25 cellular contexts compared by ENCODE assay signal in genomic region chr13:80242728-80243427, GRCh38.
"Had no signal": no experiment of that assay in that cellular context is flagged by ENCODE, and none has a peak within 500 bp of the region (broad histone marks: within the 10 kb centered on the region; RNA-seq: fewer than 3 reads in every experiment).

No MANE protein-coding gene starts in this region.

- H3K36me3 ChIP-seq: esophagus squamous epithelium, thoracic aorta, WERI-Rb-1 had no signal

- H3K4me1 ChIP-seq: parathyroid adenoma, psoas muscle had no signal

- H3K27me3 ChIP-seq: esophagus squamous epithelium had no signal

- H3K9me3 ChIP-seq: esophagus squamous epithelium, psoas muscle, thoracic aorta had no signal

- FAIRE-seq: bronchial epithelial cell had no signal

- ATAC-seq: activated T-cell treated with anti-CD3 and anti-CD28 coated beads, Interleukin-2, amount 50 U/mL, for 4 hours; activated T-helper 17 cell treated with anti-CD3 and anti-CD28 coated beads, Interleukin-2, amount 50 U/mL, for 72 hours; left ventricle myocardium superior; naive thymus-derived CD8-positive, alpha-beta T cell; psoas muscle had no signal

- H3K4me3 ChIP-seq: esophagus squamous epithelium, psoas muscle, smooth muscle cell, thoracic aorta had no signal

- H3K27ac ChIP-seq: epithelial cell of prostate, esophagus squamous epithelium, parathyroid adenoma, psoas muscle, thoracic aorta, WERI-Rb-1 had no signal

- DNase-seq: activated CD4-positive, alpha-beta memory T cell treated with anti-CD3 and anti-CD28 coated beads, Interleukin-2, amount 10 ng/mL, durations not matched to agents 7 days and 5 days; activated CD4-positive, alpha-beta T cell treated with anti-CD3 and anti-CD28 coated beads, Interleukin-2, amount 10 ng/mL, durations not matched to agents 24 days and 14 days; activated CD4-positive, CD25-positive, alpha-beta regulatory T cell treated with anti-CD3 and anti-CD28 coated beads, Interleukin-2, amount 50 U/mL, for 72 hours; activated gamma-delta T cell treated with Interleukin-2 at 50 U/mL for 16 hours; activated naive CD4-positive, alpha-beta T cell treated with anti-CD3 and anti-CD28 coated beads, Interleukin-2, amount 50 U/mL, for 16 hours; activated T-cell treated with anti-CD3 and anti-CD28 coated beads, Interleukin-2, amount 50 U/mL, for 4 hours; dermis blood vessel endothelial cell; effector CD4-positive, alpha-beta T cell; esophagus squamous epithelium; foreskin melanocyte; left ventricle myocardium superior; midbrain; naive thymus-derived CD8-positive, alpha-beta T cell; nucleus accumbens; psoas muscle; stimulated activated CD4-positive, alpha-beta T cell treated with anti-CD3 and anti-CD28 coated beads, Interleukin-15, amount 100 ng/mL, for 24 hours; stimulated activated CD4-positive, alpha-beta T cell treated with anti-CD3 and anti-CD28 coated beads, Interleukin-2, amount 100 ng/mL, for 24 hours; T-helper 1 cell; WERI-Rb-1 had no signal
